1 cellular context compared by ENCODE assay signal in the genomic region with DNA sequence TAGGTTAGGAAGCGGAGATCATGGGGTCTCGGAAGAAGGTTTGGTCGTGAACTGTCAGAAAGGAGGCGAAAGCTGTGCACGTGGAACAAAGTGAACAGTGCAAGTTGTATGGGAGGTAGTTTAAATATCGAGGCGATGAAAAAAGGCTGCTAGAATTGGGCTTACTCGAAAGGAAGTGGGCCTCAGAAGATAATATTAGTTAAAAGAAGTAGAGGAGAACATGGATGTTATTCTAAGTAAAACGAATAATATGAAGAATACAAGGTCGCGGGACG.
A peak's percentile ranks its signal among the peaks of the same experiment; 100 is the strongest.
TF ChIP-seq lines count a peak whose summit lies in the region.

No MANE protein-coding gene starts in this region.

TF ChIP-seq in IMR-90, 13 proteins besides CTCF, POLR2A, EP300 and RAD21 (continued from another document):
- TF ChIP-seq CHD1 (IDR thresholded peaks at IDR 0.05; ENCODE audit: low read depth, low read length) (no peak), MXI1 (IDR thresholded peaks at IDR 0.05; ENCODE audit: borderline replicate concordance, low read depth, low read length) (peak; percentile 61), NFE2L2 (IDR thresholded peaks at IDR 0.05; ENCODE audit: low read depth, low read length) (no peak)
